ENCODE assay signal across 15 cellular contexts in the genomic region with DNA sequence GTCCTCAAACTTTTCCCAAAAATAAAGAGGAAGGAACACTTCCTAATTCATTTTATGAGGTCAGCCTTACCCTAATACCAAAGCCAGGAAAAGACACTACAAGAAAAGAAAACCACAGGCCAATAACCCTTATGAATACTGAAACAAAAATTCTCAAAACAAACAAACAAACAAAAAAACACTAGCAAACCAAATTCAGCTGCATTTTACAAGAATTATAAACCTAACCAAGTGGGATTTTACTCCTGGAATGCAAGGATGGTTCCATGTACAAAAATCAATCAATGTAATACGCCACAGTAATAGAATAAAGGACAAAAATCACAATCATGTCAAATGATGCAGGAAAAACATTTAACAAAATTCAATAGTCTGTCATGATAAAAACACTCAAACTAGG. TPM values are rescaled to one million over a fixed set of nuclear protein-coding genes. Genes with fewer than 3 reads are reported as not detected.
DNase-seq lines count a peak whose midpoint lies in the region; ATAC-seq, FAIRE-seq and TF ChIP-seq lines count a peak whose summit lies in the region.
"Had no signal": no experiment of that assay in that cellular context is flagged by ENCODE, and none has a peak within 500 bp of the region (broad histone marks: within the 10 kb centered on the region; RNA-seq: fewer than 3 reads in every experiment).

No MANE protein-coding gene starts in this region.

- H3K36me3 Mint-ChIP-seq in brain = peaks cover 40% of the 10 kb centered on the region

- TF ChIP-seq CTCF in VCaP (conservative IDR thresholded peaks at IDR 0.05) = no peak
- no peak for TF ChIP-seq CTCF in brain (conservative IDR thresholded peaks at IDR 0.05)
- no peak for TF ChIP-seq CTCF in gastrocnemius medialis (IDR thresholded peaks at IDR 0.05 in 4 of 5, conservative IDR thresholded peaks at IDR 0.05 in 1 of 5)

- H3K4me1 ChIP-seq in gastrocnemius medialis = peaks cover 10 to 17% of the 10 kb centered on the region in 2 donors

- peak; percentile 75 for FAIRE-seq in islet of Langerhans (lab: Jason Lieb, UNC)
- FAIRE-seq: GM12892, H54 had no signal

- H3K4me3 Mint-ChIP-seq in brain = no peak overlapping the region
- H3K4me3 Mint-ChIP-seq: CD4-positive, alpha-beta memory T cell had no signal

- in situ Hi-C loops in gastrocnemius medialis (cut with MboI; ENCODE audit: low sequenced_read_pairs in 4 of 4) = no loop called here

- no peak overlapping the region for H3K4me3 ChIP-seq in gastrocnemius medialis
- H3K4me3 ChIP-seq: HAP-1 had no signal

- peaks cover 56% of the 10 kb centered on the region for H3K4me1 Mint-ChIP-seq in brain
- H3K4me1 Mint-ChIP-seq: CD4-positive, alpha-beta memory T cell had no signal

- DNase-seq in gastrocnemius medialis (no peak), DMS53 (lab: John Stamatoyannopoulos, UW) (no peak)
- no peak for DNase-seq in stimulated activated CD8-positive, alpha-beta memory T cell treated with anti-CD3 and anti-CD28 coated beads, Interleukin-4, amount 100 ng/mL, for 48 hours
- DNase-seq: C1 segment of cervical spinal cord; Calu3; CD4-positive, alpha-beta memory T cell; COR-L47; DND-41; GOT3 had no signal

- H3K36me3 ChIP-seq in gastrocnemius medialis = no peaks in the 10 kb centered on the region
- H3K36me3 ChIP-seq: HAP-1 had no signal

- peak overlapping the region in 3 of 5 experiments; percentile 29 to 94 (median 87) for H3K27ac Mint-ChIP-seq in brain
- H3K27ac Mint-ChIP-seq: CD4-positive, alpha-beta memory T cell had no signal

- H3K27ac ChIP-seq in VCaP (peak overlapping the region; percentile 91), gastrocnemius medialis (no peak overlapping the region)

- H3K27me3 Mint-ChIP-seq in brain = no peaks in the 10 kb centered on the region
- H3K27me3 Mint-ChIP-seq: CD4-positive, alpha-beta memory T cell had no signal

- no peaks in the 10 kb centered on the region for H3K27me3 ChIP-seq in gastrocnemius medialis

- intact Hi-C loops in gastrocnemius medialis (cut with DNase I; ENCODE audit: low total_unique reads) = no loop called here

- H3K9me3 Mint-ChIP-seq in brain = peaks cover 22 to 31% (median 25%) of the 10 kb centered on the region in 5 experiments

- H3K9me3 ChIP-seq in gastrocnemius medialis = no peaks in the 10 kb centered on the region

- no peak for ATAC-seq in gastrocnemius medialis

- TF ChIP-seq POLR2A in gastrocnemius medialis (IDR thresholded peaks at IDR 0.05) = no peak

RNA-seq across cellular contexts. Expression of a gene that starts 13.3 kb away (rescaled TPM):
- polyA plus RNA-seq in brain (ENCODE audit: insufficient read depth, low read depth, low replicate concordance) = 43.9 TPM
- total RNA-seq in gastrocnemius medialis = 10 to 100 TPM in 3 of 4 donors, 1 to 10 TPM in 1; 6.9 to 19.6 (median 18.0) TPM

RNA-seq across cellular contexts. Expression of a gene that starts 17.6 kb away (rescaled TPM):
- 22.2 TPM for polyA plus RNA-seq in brain (ENCODE audit: insufficient read depth, low read depth, low replicate concordance)
- total RNA-seq in gastrocnemius medialis = 100 to 1,000 TPM in 1 of 4 donors, 10 to 100 TPM in 3; 43.0 to 115 (median 52.5) TPM
